ENCODE assay signal across 22 cellular contexts in genomic region chr21:23574932-23575331, GRCh38.
"Had no signal": no experiment of that assay in that cellular context is flagged by ENCODE, and none has a peak within 500 bp of the region (broad histone marks: within the 10 kb centered on the region; RNA-seq: fewer than 3 reads in every experiment).

No MANE protein-coding gene starts in this region.

- H3K27ac Mint-ChIP-seq: activated CD4-positive, alpha-beta T cell treated with anti-CD3 and anti-CD28 coated beads, Interleukin-2, amount 10 ng/mL, durations not matched to agents 7 days and 5 days; activated CD8-positive, alpha-beta memory T cell treated with anti-CD3 and anti-CD28 coated beads, Interleukin-2, amount 10 ng/mL, durations not matched to agents 7 days and 5 days; activated CD8-positive, alpha-beta T cell treated with anti-CD3 and anti-CD28 coated beads for 36 hours; activated naive CD4-positive, alpha-beta T cell treated with anti-CD3 and anti-CD28 coated beads, Interleukin-2, amount 10 ng/mL, durations not matched to agents 7 days and 5 days; activated naive CD8-positive, alpha-beta T cell treated with anti-CD3 and anti-CD28 coated beads, Interleukin-2, amount 50 U/mL, for 24 hours; natural killer cell treated with Interleukin-12 subunit alpha and Interleukin-12 subunit beta and Interleukin-15 and Interleukin-18, amount 100 ng/mL, for 72 hours had no signal

- ATAC-seq: activated CD8-positive, alpha-beta memory T cell treated with anti-CD3 and anti-CD28 coated beads, Interleukin-2, amount 10 ng/mL, durations not matched to agents 7 days and 5 days; activated CD8-positive, alpha-beta T cell treated with anti-CD3 and anti-CD28 coated beads for 36 hours; activated naive CD8-positive, alpha-beta T cell treated with anti-CD3 and anti-CD28 coated beads, Interleukin-2, amount 50 U/mL, for 24 hours; gastroesophageal sphincter; left ventricle myocardium superior; natural killer cell treated with Interleukin-12 subunit alpha and Interleukin-12 subunit beta and Interleukin-15 and Interleukin-18, amount 100 ng/mL, for 72 hours; pancreas; right cardiac atrium; stimulated activated naive CD8-positive, alpha-beta T cell treated with anti-CD3 and anti-CD28 coated beads, Interleukin-15, Interleukin-2, amounts not matched to agents 100 U/mL and 50 U/mL, for 24 hours; upper lobe of right lung had no signal

- H3K4me1 Mint-ChIP-seq: activated CD4-positive, alpha-beta T cell treated with anti-CD3 and anti-CD28 coated beads, Interleukin-2, amount 10 ng/mL, durations not matched to agents 7 days and 5 days; activated CD8-positive, alpha-beta memory T cell treated with anti-CD3 and anti-CD28 coated beads, Interleukin-2, amount 10 ng/mL, durations not matched to agents 7 days and 5 days; activated naive CD4-positive, alpha-beta T cell treated with anti-CD3 and anti-CD28 coated beads, Interleukin-2, amount 10 ng/mL, durations not matched to agents 7 days and 5 days; activated naive CD8-positive, alpha-beta T cell treated with anti-CD3 and anti-CD28 coated beads, Interleukin-2, amount 50 U/mL, for 24 hours had no signal

- DNase-seq: activated CD4-positive, alpha-beta T cell treated with anti-CD3 and anti-CD28 coated beads, Interleukin-2, amount 10 ng/mL, durations not matched to agents 7 days and 5 days; activated CD4-positive, CD25-positive, alpha-beta regulatory T cell treated with anti-CD3 and anti-CD28 coated beads, Interleukin-2, amount 50 U/mL, for 72 hours; activated CD8-positive, alpha-beta memory T cell treated with anti-CD3 and anti-CD28 coated beads, Interleukin-2, amount 10 ng/mL, durations not matched to agents 7 days and 5 days; activated CD8-positive, alpha-beta T cell treated with anti-CD3 and anti-CD28 coated beads for 36 hours; activated effector memory CD4-positive, alpha-beta T cell treated with anti-CD3 and anti-CD28 coated beads, Interleukin-2, amount 50 U/mL, for 16 hours; activated naive CD4-positive, alpha-beta T cell treated with anti-CD3 and anti-CD28 coated beads, Interleukin-2, amount 10 ng/mL, durations not matched to agents 7 days and 5 days; activated naive CD8-positive, alpha-beta T cell treated with anti-CD3 and anti-CD28 coated beads, Interleukin-2, amount 50 U/mL, for 24 hours; activated T-cell treated with anti-CD3 and anti-CD28 coated beads for 4 hours; cerebellar nuclear complex; cortex of kidney; head of caudate nucleus; hypothalamus; left ventricle myocardium superior; mammary epithelial cell; midbrain; pancreas; right cardiac atrium; stimulated activated CD4-positive, alpha-beta T cell treated with anti-CD3 and anti-CD28 coated beads, Interleukin-4, amount 100 ng/mL, for 24 hours; stimulated activated naive CD8-positive, alpha-beta T cell treated with anti-CD3 and anti-CD28 coated beads, Interleukin-15, Interleukin-2, amounts not matched to agents 100 U/mL and 50 U/mL, for 24 hours; upper lobe of right lung had no signal

- H3K36me3 Mint-ChIP-seq: activated CD8-positive, alpha-beta memory T cell treated with anti-CD3 and anti-CD28 coated beads, Interleukin-2, amount 10 ng/mL, durations not matched to agents 7 days and 5 days; activated naive CD4-positive, alpha-beta T cell treated with anti-CD3 and anti-CD28 coated beads, Interleukin-2, amount 10 ng/mL, durations not matched to agents 7 days and 5 days; natural killer cell treated with Interleukin-12 subunit alpha and Interleukin-12 subunit beta and Interleukin-15 and Interleukin-18, amount 100 ng/mL, for 72 hours had no signal

- H3K4me3 Mint-ChIP-seq: activated CD4-positive, alpha-beta T cell treated with anti-CD3 and anti-CD28 coated beads, Interleukin-2, amount 10 ng/mL, durations not matched to agents 7 days and 5 days; activated CD8-positive, alpha-beta memory T cell treated with anti-CD3 and anti-CD28 coated beads, Interleukin-2, amount 10 ng/mL, durations not matched to agents 7 days and 5 days; activated CD8-positive, alpha-beta T cell treated with anti-CD3 and anti-CD28 coated beads for 36 hours; activated naive CD4-positive, alpha-beta T cell treated with anti-CD3 and anti-CD28 coated beads, Interleukin-2, amount 10 ng/mL, durations not matched to agents 7 days and 5 days; activated naive CD8-positive, alpha-beta T cell treated with anti-CD3 and anti-CD28 coated beads, Interleukin-2, amount 50 U/mL, for 24 hours; natural killer cell treated with Interleukin-12 subunit alpha and Interleukin-12 subunit beta and Interleukin-15 and Interleukin-18, amount 100 ng/mL, for 72 hours had no signal

- H3K27me3 Mint-ChIP-seq: activated CD4-positive, alpha-beta T cell treated with anti-CD3 and anti-CD28 coated beads, Interleukin-2, amount 10 ng/mL, durations not matched to agents 7 days and 5 days; activated CD8-positive, alpha-beta memory T cell treated with anti-CD3 and anti-CD28 coated beads, Interleukin-2, amount 10 ng/mL, durations not matched to agents 7 days and 5 days; activated CD8-positive, alpha-beta T cell treated with anti-CD3 and anti-CD28 coated beads for 36 hours; activated naive CD4-positive, alpha-beta T cell treated with anti-CD3 and anti-CD28 coated beads, Interleukin-2, amount 10 ng/mL, durations not matched to agents 7 days and 5 days; activated naive CD8-positive, alpha-beta T cell treated with anti-CD3 and anti-CD28 coated beads, Interleukin-2, amount 50 U/mL, for 24 hours; natural killer cell treated with Interleukin-12 subunit alpha and Interleukin-12 subunit beta and Interleukin-15 and Interleukin-18, amount 100 ng/mL, for 72 hours had no signal

- H3K9me3 Mint-ChIP-seq: activated CD4-positive, alpha-beta T cell treated with anti-CD3 and anti-CD28 coated beads, Interleukin-2, amount 10 ng/mL, durations not matched to agents 7 days and 5 days; activated CD8-positive, alpha-beta T cell treated with anti-CD3 and anti-CD28 coated beads for 36 hours; activated naive CD4-positive, alpha-beta T cell treated with anti-CD3 and anti-CD28 coated beads, Interleukin-2, amount 10 ng/mL, durations not matched to agents 7 days and 5 days; activated naive CD8-positive, alpha-beta T cell treated with anti-CD3 and anti-CD28 coated beads, Interleukin-2, amount 50 U/mL, for 24 hours; natural killer cell treated with Interleukin-12 subunit alpha and Interleukin-12 subunit beta and Interleukin-15 and Interleukin-18, amount 100 ng/mL, for 72 hours had no signal
